7 cellular contexts compared by ENCODE assay signal in genomic region chr2:231642631-231643493, GRCh38. TPM values are rescaled to one million over a fixed set of nuclear protein-coding genes. Genes with fewer than 3 reads are reported as not detected.
DNase-seq lines count a peak whose midpoint lies in the region; ATAC-seq and TF ChIP-seq lines count a peak whose summit lies in the region.

No MANE protein-coding gene starts in this region.

- H3K4me1 ChIP-seq in hepatocyte (ENCODE audit: insufficient read depth), result peaks cover 15% of the 10 kb centered on the region

- H3K9me3 ChIP-seq in hepatocyte (ENCODE audit: low read depth), result no peaks in the 10 kb centered on the region

- no peaks in the 10 kb centered on the region for H3K79me2 ChIP-seq in hepatocyte

- DNase-seq in HS-5 (ENCODE audit: low read depth) (peak; percentile 97), T-cell (peak in 17 of 34 experiments; percentile 6 to 38 (median 16)), hepatocyte (ENCODE audit: low spot score) (peak; percentile 91)
- peak; percentile 53 to 68 (median 63) for DNase-seq in stimulated activated CD4-positive, alpha-beta T cell treated with anti-CD3 and anti-CD28 coated beads, Interleukin-12 subunit alpha, Interleukin-12 subunit beta, amount 100 ng/mL, for 48 hours (ENCODE audit: low read depth in 2 of 3, low spot score in 1 of 3)

- H3K27ac ChIP-seq in angular gyrus (ENCODE audit: low read depth, low read length) (peak overlapping the region; percentile 82), hepatocyte (peak overlapping the region; percentile 90)

- CTCF ChIA-PET in T-cell (lab: Charles Lee), result interaction anchor here in 1 of 2 donors (0.8 to 0.9 kb wide), 2 partner anchors 42 to 59 kb away, joined by 3 read pairs; no protein-coding TSS in a partner anchor

- no peak overlapping the region for H2AFZ ChIP-seq in hepatocyte

- H3K9me3 Mint-ChIP-seq in T-cell, result no peaks in the 10 kb centered on the region

- H3K4me3 ChIP-seq in hepatocyte, result no peak overlapping the region

- H4K20me1 ChIP-seq in hepatocyte (ENCODE audit: insufficient read depth, poor library complexity, severe bottlenecking), result no peaks in the 10 kb centered on the region

- no peaks in the 10 kb centered on the region for H3K27me3 Mint-ChIP-seq in T-cell

- H3K27me3 ChIP-seq in hepatocyte, result no peaks in the 10 kb centered on the region

- H3K4me1 Mint-ChIP-seq in T-cell, result peaks cover 9 to 12% (median 10%) of the 10 kb centered on the region in 3 donors

- H3K36me3 ChIP-seq in hepatocyte (replicated peaks; ENCODE audit: insufficient read depth, low read depth), result no peaks in the 10 kb centered on the region

- 69% methylated on average over 30 of the region's 30 CpGs for WGBS in hepatocyte (ENCODE audit: low lambda C conversion rate, missing lambda C conversion rate)

- H3K36me3 Mint-ChIP-seq in T-cell, result no peaks in the 10 kb centered on the region

- POLR2A ChIA-PET in T-cell (lab: Charles Lee), result interaction anchor here in 1 of 2 donors (0.5 kb wide), 1 partner anchor 19 kb away, joined by 7 read pairs; no protein-coding TSS in a partner anchor

- peak overlapping the region; percentile 47 for H3K4me2 ChIP-seq in hepatocyte

- peak overlapping the region; percentile 45 to 78 (median 59) for H3K4me3 Mint-ChIP-seq in T-cell

- H3K27ac Mint-ChIP-seq in T-cell, result peak overlapping the region; percentile 59 to 63

- ATAC-seq in GM18868 (IDR thresholded peaks at IDR 0.05; ENCODE audit: unreplicated experiment) (peak; percentile 73), T-cell (replicated peaks in 1 of 4) (peak; percentile 60 to 94 (median 66)), GM19328 (IDR thresholded peaks at IDR 0.05; ENCODE audit: unreplicated experiment) (no peak)

- H3K9me2 ChIP-seq in hepatocyte (replicated peaks; ENCODE audit: insufficient read depth), result no peaks in the 10 kb centered on the region

- no peak for TF ChIP-seq CTCF in hepatocyte (IDR thresholded peaks at IDR 0.05; ENCODE audit: poor library complexity)

RNA-seq across cellular contexts. Expression of gene TEX44, which starts 50.2 kb away (rescaled TPM):
- total RNA-seq in T-cell, result not detected
- not detected in 2 replicates for total RNA-seq in hepatocyte
- polyA plus RNA-seq in hepatocyte, result not detected in 2 replicates
